ENCODE assay signal across 8 cellular contexts in the genomic region with DNA sequence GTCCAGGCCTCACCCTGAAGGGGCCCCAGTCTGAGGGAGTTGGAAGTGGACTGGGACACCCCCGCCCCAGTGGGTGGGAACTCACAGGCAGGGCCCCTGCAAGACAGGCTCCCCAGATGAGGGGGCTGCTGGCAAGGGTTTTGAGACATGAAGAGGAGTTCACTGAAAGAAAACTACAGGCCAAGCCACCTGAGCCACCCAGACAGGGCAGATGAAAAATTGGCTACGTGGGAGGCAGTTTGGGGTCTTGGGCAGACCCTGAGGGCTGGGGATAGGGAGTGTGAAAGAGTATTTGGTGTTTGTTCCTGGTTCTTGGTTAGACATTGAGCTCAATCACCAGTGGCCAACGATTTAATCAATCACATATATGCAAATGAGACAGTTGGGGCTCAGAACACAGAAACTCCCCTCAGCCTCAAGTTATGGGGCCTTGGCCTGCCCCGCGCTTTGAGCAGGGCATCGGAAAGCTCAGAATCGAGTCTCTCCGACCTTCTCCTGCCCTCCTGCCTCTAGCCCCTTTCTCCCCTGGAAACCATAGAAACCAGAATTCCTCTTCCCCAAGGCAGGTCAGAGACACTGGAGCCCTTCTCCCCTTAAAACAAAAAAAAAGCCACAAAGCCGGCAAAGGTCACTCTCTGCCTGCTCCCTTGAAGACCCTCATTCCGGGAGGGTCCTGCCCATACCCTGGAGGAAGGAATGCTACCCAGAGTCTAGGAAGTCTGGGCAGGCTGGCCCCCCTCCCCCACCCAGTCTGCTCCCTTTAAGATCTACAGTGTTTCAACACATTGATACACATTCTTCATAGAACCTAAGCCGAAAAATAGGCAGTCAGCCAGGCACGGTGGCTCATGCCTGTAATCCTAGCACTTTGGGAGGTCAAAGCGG. TPM values are rescaled to one million over a fixed set of nuclear protein-coding genes. Genes with fewer than 3 reads are reported as not detected.
A peak's percentile ranks its signal among the peaks of the same experiment; 100 is the strongest.
DNase-seq lines count a peak whose midpoint lies in the region; ATAC-seq and TF ChIP-seq lines count a peak whose summit lies in the region.

No MANE protein-coding gene starts in this region.

- CTCF ChIA-PET in MCF 10A (lab: Yijun Ruan, JAX), result interaction anchor here (0.6 to 3.7 kb wide), 4 partner anchors 12 to 476 kb away, joined by 3 to 25 read pairs (median 4); no protein-coding TSS in a partner anchor

- ATAC-seq in GM19397 (IDR thresholded peaks at IDR 0.05; ENCODE audit: unreplicated experiment), result no peak
- no peak for ATAC-seq in HG03039 (IDR thresholded peaks at IDR 0.05; ENCODE audit: unreplicated experiment)
- ATAC-seq in upper lobe of right lung, result no peak

- H3K79me1 ChIP-seq in mesendoderm (ENCODE audit: low read length), result no peaks in the 10 kb centered on the region

- H3K18ac ChIP-seq in mesendoderm (ENCODE audit: low read length), result peak overlapping the region; percentile 76

- no peaks in the 10 kb centered on the region for H3K27me3 ChIP-seq in mesendoderm (ENCODE audit: insufficient read depth, low read length, poor library complexity)
- H3K27me3 ChIP-seq in upper lobe of right lung, result no peaks in the 10 kb centered on the region

- no peaks in the 10 kb centered on the region for H3K9me3 ChIP-seq in upper lobe of right lung

- peak overlapping the region; percentile 19 for H3K27ac Mint-ChIP-seq in MCF 10A (ENCODE audit: low read depth, unreplicated experiment)

- POLR2A ChIA-PET in MCF 10A (lab: Yijun Ruan, JAX), result interaction anchor here (0.6 to 2.3 kb wide), 7 partner anchors 13 to 150 kb away, joined by 3 to 8 read pairs (median 4); a partner anchor contains a TSS

- peak overlapping the region; percentile 41 for H2BK5ac ChIP-seq in mesendoderm (ENCODE audit: low read length)

- H3K36me3 ChIP-seq in mesendoderm (ENCODE audit: control insufficient read depth, insufficient read depth, low read length), result peaks cover 4% of the 10 kb centered on the region
- peaks cover 15% of the 10 kb centered on the region for H3K36me3 ChIP-seq in upper lobe of right lung

- DNase-seq in AG08396 (ENCODE audit: low spot score) (peak; percentile 65), HS-5 (ENCODE audit: low read depth) (peak; percentile 34), MCF 10A (ENCODE audit: unreplicated experiment) (peak; percentile 95), mesendoderm (no peak), amniotic stem cell (lab: John Stamatoyannopoulos, UW) (no peak), upper lobe of right lung (no peak)

- H3K4me2 ChIP-seq in mesendoderm (ENCODE audit: low read length), result no peak overlapping the region

- peaks cover 33% of the 10 kb centered on the region for H3K4me1 Mint-ChIP-seq in MCF 10A (ENCODE audit: insufficient read depth, unreplicated experiment)

- TF ChIP-seq CTCF in MCF 10A (IDR thresholded peaks at IDR 0.05; ENCODE audit: unreplicated experiment) (no peak), upper lobe of right lung (IDR thresholded peaks at IDR 0.05) (no peak)

- H2BK15ac ChIP-seq in mesendoderm (replicated peaks; ENCODE audit: low read depth), result no peak overlapping the region

- H3K27ac ChIP-seq in mesendoderm (ENCODE audit: low read depth, low read length) (peak overlapping the region; percentile 90), upper lobe of right lung (no peak overlapping the region)

- peak overlapping the region; percentile 73 for H3K9ac ChIP-seq in mesendoderm (ENCODE audit: low read length)

- H3K9me3 Mint-ChIP-seq in MCF 10A (ENCODE audit: unreplicated experiment), result peaks cover 8% of the 10 kb centered on the region

- no peak overlapping the region for H4K5ac ChIP-seq in mesendoderm (ENCODE audit: low read length)

- H2BK120ac ChIP-seq in mesendoderm (ENCODE audit: low read depth, low read length), result no peak overlapping the region

- no TSS peak for BruUV-seq in MCF 10A (replicated peaks; lab: Mats Ljungman, UMichigan)

- no peak overlapping the region for H3K4me3 ChIP-seq in mesendoderm (ENCODE audit: low read length)
- H3K4me3 ChIP-seq in upper lobe of right lung, result no peak overlapping the region

- H3K4me3 Mint-ChIP-seq in MCF 10A (ENCODE audit: unreplicated experiment), result peak overlapping the region; percentile 35

- H3K79me2 ChIP-seq in mesendoderm (ENCODE audit: control insufficient read depth, insufficient read depth, low read length), result no peaks in the 10 kb centered on the region

- H2AK5ac ChIP-seq in mesendoderm (ENCODE audit: low read length), result no peak overlapping the region

- peak overlapping the region; percentile 93 for H3K56ac ChIP-seq in mesendoderm (ENCODE audit: low read length)

- H3K4me1 ChIP-seq in mesendoderm (ENCODE audit: control insufficient read depth, low read depth, low read length) (peaks cover 10% of the 10 kb centered on the region), upper lobe of right lung (peaks cover 19% of the 10 kb centered on the region)

- H3K23ac ChIP-seq in mesendoderm (ENCODE audit: low read length), result no peak overlapping the region

- WGBS in mesendoderm (ENCODE audit: extremely low coverage, insufficient coverage, low lambda C conversion rate), result no CpG with 5 or more reads among the region's 13 CpGs

- H3K4ac ChIP-seq in mesendoderm (ENCODE audit: low read depth, low read length), result no peak overlapping the region

- H4K8ac ChIP-seq in mesendoderm (ENCODE audit: low read depth, low read length), result peak overlapping the region; percentile 7

- H3K27me3 Mint-ChIP-seq in MCF 10A (ENCODE audit: insufficient read depth, unreplicated experiment), result no peaks in the 10 kb centered on the region

- peaks cover 41% of the 10 kb centered on the region for H3K36me3 Mint-ChIP-seq in MCF 10A (ENCODE audit: insufficient read depth, unreplicated experiment)

- intact Hi-C loops in MCF 10A (cut with micrococcal nuclease) (no loop called here), upper lobe of right lung (cut with DNase I) (no loop called here)

RNA-seq across cellular contexts. Expression of a gene that starts 1.3 kb away (rescaled TPM):
- total RNA-seq in MCF 10A (2022) (6.8 and 7.7 TPM in 2 replicates), upper lobe of right lung (34.6 TPM)
- 76.6 TPM for polyA plus RNA-seq in mesendoderm (2013, experiment 1 of 2)
- 79.2 TPM for polyA plus RNA-seq in mesendoderm (2013, experiment 2 of 2)

RNA-seq across cellular contexts. Expression of a gene that starts 20.1 kb away (rescaled TPM):
- total RNA-seq in MCF 10A (2022), result 22.3 and 26.3 TPM in 2 replicates
- polyA plus RNA-seq in mesendoderm (2013, experiment 1 of 2), result 35.0 TPM
- 35.5 TPM for polyA plus RNA-seq in mesendoderm (2013, experiment 2 of 2)
- total RNA-seq in upper lobe of right lung, result 57.3 TPM

RNA-seq across cellular contexts. Expression of a gene that starts 41.8 kb away (rescaled TPM):
- not detected in 2 replicates for total RNA-seq in MCF 10A (2022)
- polyA plus RNA-seq in mesendoderm (2013, experiment 1 of 2), result not detected
- 0.03 TPM for polyA plus RNA-seq in mesendoderm (2013, experiment 2 of 2)
- 22.7 TPM for total RNA-seq in upper lobe of right lung

RNA-seq across cellular contexts. Expression of a gene that starts 53.3 kb away (rescaled TPM):
- total RNA-seq in MCF 10A (2022) (193 and 288 TPM in 2 replicates), upper lobe of right lung (105 TPM)
- 2.1 TPM for polyA plus RNA-seq in mesendoderm (2013, experiment 1 of 2)
- polyA plus RNA-seq in mesendoderm (2013, experiment 2 of 2), result 1.8 TPM

Comparison
In these comparisons a context has a peak if more than half of its experiments do, and no peak if none do; other contexts are left out.
1. DNase-seq: peak in AG08396 (single experiment), HS-5 (single experiment) and MCF 10A (single experiment); none in mesendoderm (single experiment), amniotic stem cell (single experiment) and upper lobe of right lung (single experiment).
2. RNA of a gene that starts 41.8 kb away (total RNA-seq): 22.7 TPM in upper lobe of right lung (single experiment); not detected in MCF 10A; every median in the first group is over 10 times any median in the second.